Comparison of ENCODE assay signal across 19 cellular contexts in the genomic region with DNA sequence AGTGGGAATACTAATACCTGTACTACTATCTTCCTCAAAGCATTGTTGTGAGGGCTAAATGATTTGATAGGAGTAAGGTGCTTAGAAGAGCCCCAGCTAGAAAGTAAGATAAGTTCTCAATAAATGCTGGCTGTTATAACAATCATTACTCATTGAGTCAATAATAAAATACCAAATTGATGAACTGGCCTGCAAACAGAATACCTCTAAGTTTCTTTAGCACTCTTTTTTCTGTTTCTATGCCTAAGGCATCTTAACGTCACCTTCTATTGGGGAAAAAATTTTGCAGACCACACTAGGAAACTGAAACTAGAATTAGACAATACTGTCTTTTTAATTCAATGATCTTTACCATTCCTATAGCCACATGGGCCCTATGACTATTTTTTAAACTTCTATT. TPM values are rescaled to one million over a fixed set of nuclear protein-coding genes. Genes with fewer than 3 reads are reported as not detected.
"Had no signal": no experiment of that assay in that cellular context is flagged by ENCODE, and none has a peak within 500 bp of the region (broad histone marks: within the 10 kb centered on the region; RNA-seq: fewer than 3 reads in every experiment).

No MANE protein-coding gene starts in this region.

- DNase-seq: colonic mucosa; dermis blood vessel endothelial cell; kidney glomerular epithelial cell; mucosa of descending colon; naive thymus-derived CD8-positive, alpha-beta T cell; posterior cingulate gyrus; stimulated activated CD4-positive, alpha-beta T cell treated with anti-CD3 and anti-CD28 coated beads, Interleukin-2, amount 100 ng/mL, for 24 hours; stimulated activated CD4-positive, alpha-beta T cell treated with anti-CD3 and anti-CD28 coated beads, Interleukin-4, amount 100 ng/mL, for 4 hours; stimulated activated naive B cell treated with anti-CD40 and anti-IgM and Interleukin-4, amounts not matched to agents 10 μg/mL and 1 μg/mL and 100 μg/mL, for 72 hours; stimulated activated naive CD8-positive, alpha-beta T cell treated with anti-CD3 and anti-CD28 coated beads, Interleukin-15, amount 100 ng/mL, for 72 hours; trophoblast cell had no signal

- ATAC-seq: gastroesophageal sphincter; mucosa of descending colon; naive thymus-derived CD8-positive, alpha-beta T cell; sciatic nerve; stimulated activated naive B cell treated with anti-CD40 and anti-IgM and Interleukin-4, amounts not matched to agents 10 μg/mL and 1 μg/mL and 100 μg/mL, for 72 hours; stimulated activated naive CD8-positive, alpha-beta T cell treated with anti-CD3 and anti-CD28 coated beads, Interleukin-15, amount 100 ng/mL, for 72 hours had no signal

- H3K27ac ChIP-seq: colonic mucosa, esophagus muscularis mucosa, gastroesophageal sphincter, thoracic aorta had no signal

- H3K27me3 ChIP-seq: colonic mucosa, gastroesophageal sphincter had no signal

- H3K9me3 ChIP-seq: colonic mucosa, esophagus muscularis mucosa, gastroesophageal sphincter, mucosa of descending colon, thoracic aorta had no signal

- H3K4me3 ChIP-seq: colonic mucosa, esophagus muscularis mucosa, gastroesophageal sphincter, mucosa of descending colon, thoracic aorta had no signal

- H3K4me1 ChIP-seq: colonic mucosa, esophagus muscularis mucosa, gastroesophageal sphincter had no signal

- H3K36me3 ChIP-seq: colonic mucosa, esophagus muscularis mucosa, gastroesophageal sphincter, thoracic aorta had no signal

RNA-seq across cellular contexts. Expression of a gene that starts 1.2 kb away (rescaled TPM):
- total RNA-seq: mesenteric fat pad, osteocyte, pulmonary artery endothelial cell, skeletal muscle tissue had no signal
